Comparison of ENCODE assay signal across 1 cellular context in genomic region chr13:24161010-24161775, GRCh38.
A peak's percentile ranks its signal among the peaks of the same experiment; 100 is the strongest.
TF ChIP-seq lines count a peak whose summit lies in the region.

No MANE protein-coding gene starts in this region.

TF ChIP-seq in HepG2, 621 proteins besides CTCF, POLR2A, EP300 and RAD21 (continued from another document and continues in another):
- TF ChIP-seq, protein P1, sequence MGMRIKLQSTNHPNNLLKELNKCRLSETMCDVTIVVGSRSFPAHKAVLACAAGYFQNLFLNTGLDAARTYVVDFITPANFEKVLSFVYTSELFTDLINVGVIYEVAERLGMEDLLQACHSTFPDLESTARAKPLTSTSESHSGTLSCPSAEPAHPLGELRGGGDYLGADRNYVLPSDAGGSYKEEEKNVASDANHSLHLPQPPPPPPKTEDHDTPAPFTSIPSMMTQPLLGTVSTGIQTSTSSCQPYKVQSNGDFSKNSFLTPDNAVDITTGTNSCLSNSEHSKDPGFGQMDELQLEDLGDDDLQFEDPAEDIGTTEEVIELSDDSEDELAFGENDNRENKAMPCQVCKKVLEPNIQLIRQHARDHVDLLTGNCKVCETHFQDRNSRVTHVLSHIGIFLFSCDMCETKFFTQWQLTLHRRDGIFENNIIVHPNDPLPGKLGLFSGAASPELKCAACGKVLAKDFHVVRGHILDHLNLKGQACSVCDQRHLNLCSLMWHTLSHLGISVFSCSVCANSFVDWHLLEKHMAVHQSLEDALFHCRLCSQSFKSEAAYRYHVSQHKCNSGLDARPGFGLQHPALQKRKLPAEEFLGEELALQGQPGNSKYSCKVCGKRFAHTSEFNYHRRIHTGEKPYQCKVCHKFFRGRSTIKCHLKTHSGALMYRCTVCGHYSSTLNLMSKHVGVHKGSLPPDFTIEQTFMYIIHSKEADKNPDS (CRISPR knock-in tag; IDR thresholded peaks at IDR 0.05), result no peak
- TF ChIP-seq ZNF317 (CRISPR knock-in tag; IDR thresholded peaks at IDR 0.05) (peak; percentile 66; the same call in 1 of the 2 replicates), TRIM24 (CRISPR knock-in tag; IDR thresholded peaks at IDR 0.05) (no peak), TEAD3 (CRISPR knock-in tag; optimal IDR thresholded peaks at IDR 0.05; ENCODE audit: borderline replicate concordance) (no peak), ZNF780A (CRISPR knock-in tag; IDR thresholded peaks at IDR 0.05) (no peak), ZNF44 (CRISPR knock-in tag; IDR thresholded peaks at IDR 0.05) (no peak), CEBPB (IDR thresholded peaks at IDR 0.05; ENCODE audit: borderline replicate concordance, low read depth, low read length) (no peak), SP1 (IDR thresholded peaks at IDR 0.05) (no peak), SP1 (CRISPR knock-in tag; IDR thresholded peaks at IDR 0.05) (no peak), HNRNPUL1 (IDR thresholded peaks at IDR 0.05; ENCODE audit: low read depth, low read length) (no peak), HMG20B (CRISPR knock-in tag; conservative IDR thresholded peaks at IDR 0.05) (no peak), PITX1 (CRISPR knock-in tag; IDR thresholded peaks at IDR 0.05) (no peak), PHF5A (CRISPR knock-in tag; IDR thresholded peaks at IDR 0.05; ENCODE audit: low read depth, unreplicated experiment) (no peak), U2AF1 (optimal IDR thresholded peaks at IDR 0.05; ENCODE audit: low read depth, low read length) (no peak), ZNF230 (CRISPR knock-in tag; IDR thresholded peaks at IDR 0.05) (0 out of 2 replicates have a peak, but pooled peaks have one; percentile 67), ZNF781 (CRISPR knock-in tag; IDR thresholded peaks at IDR 0.05; ENCODE audit: borderline replicate concordance, not compliant biosample characterization) (no peak), ZNF891 (CRISPR knock-in tag; IDR thresholded peaks at IDR 0.05) (no peak), ZKSCAN8 (CRISPR knock-in tag; IDR thresholded peaks at IDR 0.05; ENCODE audit: borderline replicate concordance) (no peak), ZNF101 (CRISPR knock-in tag; IDR thresholded peaks at IDR 0.05; ENCODE audit: borderline replicate concordance, low read depth) (no peak), TP53 (CRISPR knock-in tag; conservative IDR thresholded peaks at IDR 0.05) (no peak), PRDM15 (CRISPR knock-in tag; IDR thresholded peaks at IDR 0.05) (0 out of 2 replicates have a peak, but pooled peaks have one; percentile 21), ZNF496 (CRISPR knock-in tag; IDR thresholded peaks at IDR 0.05; ENCODE audit: insufficient replicate concordance) (no peak), GABPA (IDR thresholded peaks at IDR 0.05; ENCODE audit: low read depth, low read length) (no peak), GABPA (CRISPR knock-in tag; IDR thresholded peaks at IDR 0.05; ENCODE audit: low read depth) (no peak), SALL2 (CRISPR knock-in tag; IDR thresholded peaks at IDR 0.05) (no peak), SMC3 (IDR thresholded peaks at IDR 0.05; ENCODE audit: low read length) (no peak), HNRNPH1 (optimal IDR thresholded peaks at IDR 0.05; ENCODE audit: low read depth, low read length) (no peak), PAWR (CRISPR knock-in tag; IDR thresholded peaks at IDR 0.05; ENCODE audit: borderline replicate concordance) (no peak), NFKBIZ (CRISPR knock-in tag; IDR thresholded peaks at IDR 0.05) (no peak), FOXC1 (CRISPR knock-in tag; IDR thresholded peaks at IDR 0.05; ENCODE audit: borderline replicate concordance) (no peak)
- TF ChIP-seq, protein P2, sequence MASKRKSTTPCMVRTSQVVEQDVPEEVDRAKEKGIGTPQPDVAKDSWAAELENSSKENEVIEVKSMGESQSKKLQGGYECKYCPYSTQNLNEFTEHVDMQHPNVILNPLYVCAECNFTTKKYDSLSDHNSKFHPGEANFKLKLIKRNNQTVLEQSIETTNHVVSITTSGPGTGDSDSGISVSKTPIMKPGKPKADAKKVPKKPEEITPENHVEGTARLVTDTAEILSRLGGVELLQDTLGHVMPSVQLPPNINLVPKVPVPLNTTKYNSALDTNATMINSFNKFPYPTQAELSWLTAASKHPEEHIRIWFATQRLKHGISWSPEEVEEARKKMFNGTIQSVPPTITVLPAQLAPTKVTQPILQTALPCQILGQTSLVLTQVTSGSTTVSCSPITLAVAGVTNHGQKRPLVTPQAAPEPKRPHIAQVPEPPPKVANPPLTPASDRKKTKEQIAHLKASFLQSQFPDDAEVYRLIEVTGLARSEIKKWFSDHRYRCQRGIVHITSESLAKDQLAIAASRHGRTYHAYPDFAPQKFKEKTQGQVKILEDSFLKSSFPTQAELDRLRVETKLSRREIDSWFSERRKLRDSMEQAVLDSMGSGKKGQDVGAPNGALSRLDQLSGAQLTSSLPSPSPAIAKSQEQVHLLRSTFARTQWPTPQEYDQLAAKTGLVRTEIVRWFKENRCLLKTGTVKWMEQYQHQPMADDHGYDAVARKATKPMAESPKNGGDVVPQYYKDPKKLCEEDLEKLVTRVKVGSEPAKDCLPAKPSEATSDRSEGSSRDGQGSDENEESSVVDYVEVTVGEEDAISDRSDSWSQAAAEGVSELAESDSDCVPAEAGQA (IDR thresholded peaks at IDR 0.05; ENCODE audit: low read depth), result no peak
- TF ChIP-seq, protein P2 (CRISPR knock-in tag; IDR thresholded peaks at IDR 0.05; ENCODE audit: borderline replicate concordance), result no peak
- TF ChIP-seq, protein P3, sequence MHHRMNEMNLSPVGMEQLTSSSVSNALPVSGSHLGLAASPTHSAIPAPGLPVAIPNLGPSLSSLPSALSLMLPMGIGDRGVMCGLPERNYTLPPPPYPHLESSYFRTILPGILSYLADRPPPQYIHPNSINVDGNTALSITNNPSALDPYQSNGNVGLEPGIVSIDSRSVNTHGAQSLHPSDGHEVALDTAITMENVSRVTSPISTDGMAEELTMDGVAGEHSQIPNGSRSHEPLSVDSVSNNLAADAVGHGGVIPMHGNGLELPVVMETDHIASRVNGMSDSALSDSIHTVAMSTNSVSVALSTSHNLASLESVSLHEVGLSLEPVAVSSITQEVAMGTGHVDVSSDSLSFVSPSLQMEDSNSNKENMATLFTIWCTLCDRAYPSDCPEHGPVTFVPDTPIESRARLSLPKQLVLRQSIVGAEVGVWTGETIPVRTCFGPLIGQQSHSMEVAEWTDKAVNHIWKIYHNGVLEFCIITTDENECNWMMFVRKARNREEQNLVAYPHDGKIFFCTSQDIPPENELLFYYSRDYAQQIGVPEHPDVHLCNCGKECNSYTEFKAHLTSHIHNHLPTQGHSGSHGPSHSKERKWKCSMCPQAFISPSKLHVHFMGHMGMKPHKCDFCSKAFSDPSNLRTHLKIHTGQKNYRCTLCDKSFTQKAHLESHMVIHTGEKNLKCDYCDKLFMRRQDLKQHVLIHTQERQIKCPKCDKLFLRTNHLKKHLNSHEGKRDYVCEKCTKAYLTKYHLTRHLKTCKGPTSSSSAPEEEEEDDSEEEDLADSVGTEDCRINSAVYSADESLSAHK (CRISPR knock-in tag; IDR thresholded peaks at IDR 0.05; ENCODE audit: borderline replicate concordance), result no peak
- TF ChIP-seq, protein P4, sequence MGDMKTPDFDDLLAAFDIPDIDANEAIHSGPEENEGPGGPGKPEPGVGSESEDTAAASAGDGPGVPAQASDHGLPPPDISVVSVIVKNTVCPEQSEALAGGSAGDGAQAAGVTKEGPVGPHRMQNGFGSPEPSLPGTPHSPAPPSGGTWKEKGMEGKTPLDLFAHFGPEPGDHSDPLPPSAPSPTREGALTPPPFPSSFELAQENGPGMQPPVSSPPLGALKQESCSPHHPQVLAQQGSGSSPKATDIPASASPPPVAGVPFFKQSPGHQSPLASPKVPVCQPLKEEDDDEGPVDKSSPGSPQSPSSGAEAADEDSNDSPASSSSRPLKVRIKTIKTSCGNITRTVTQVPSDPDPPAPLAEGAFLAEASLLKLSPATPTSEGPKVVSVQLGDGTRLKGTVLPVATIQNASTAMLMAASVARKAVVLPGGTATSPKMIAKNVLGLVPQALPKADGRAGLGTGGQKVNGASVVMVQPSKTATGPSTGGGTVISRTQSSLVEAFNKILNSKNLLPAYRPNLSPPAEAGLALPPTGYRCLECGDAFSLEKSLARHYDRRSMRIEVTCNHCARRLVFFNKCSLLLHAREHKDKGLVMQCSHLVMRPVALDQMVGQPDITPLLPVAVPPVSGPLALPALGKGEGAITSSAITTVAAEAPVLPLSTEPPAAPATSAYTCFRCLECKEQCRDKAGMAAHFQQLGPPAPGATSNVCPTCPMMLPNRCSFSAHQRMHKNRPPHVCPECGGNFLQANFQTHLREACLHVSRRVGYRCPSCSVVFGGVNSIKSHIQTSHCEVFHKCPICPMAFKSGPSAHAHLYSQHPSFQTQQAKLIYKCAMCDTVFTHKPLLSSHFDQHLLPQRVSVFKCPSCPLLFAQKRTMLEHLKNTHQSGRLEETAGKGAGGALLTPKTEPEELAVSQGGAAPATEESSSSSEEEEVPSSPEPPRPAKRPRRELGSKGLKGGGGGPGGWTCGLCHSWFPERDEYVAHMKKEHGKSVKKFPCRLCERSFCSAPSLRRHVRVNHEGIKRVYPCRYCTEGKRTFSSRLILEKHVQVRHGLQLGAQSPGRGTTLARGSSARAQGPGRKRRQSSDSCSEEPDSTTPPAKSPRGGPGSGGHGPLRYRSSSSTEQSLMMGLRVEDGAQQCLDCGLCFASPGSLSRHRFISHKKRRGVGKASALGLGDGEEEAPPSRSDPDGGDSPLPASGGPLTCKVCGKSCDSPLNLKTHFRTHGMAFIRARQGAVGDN (CRISPR knock-in tag; IDR thresholded peaks at IDR 0.05), result peak; percentile 82
- TF ChIP-seq, protein P5, sequence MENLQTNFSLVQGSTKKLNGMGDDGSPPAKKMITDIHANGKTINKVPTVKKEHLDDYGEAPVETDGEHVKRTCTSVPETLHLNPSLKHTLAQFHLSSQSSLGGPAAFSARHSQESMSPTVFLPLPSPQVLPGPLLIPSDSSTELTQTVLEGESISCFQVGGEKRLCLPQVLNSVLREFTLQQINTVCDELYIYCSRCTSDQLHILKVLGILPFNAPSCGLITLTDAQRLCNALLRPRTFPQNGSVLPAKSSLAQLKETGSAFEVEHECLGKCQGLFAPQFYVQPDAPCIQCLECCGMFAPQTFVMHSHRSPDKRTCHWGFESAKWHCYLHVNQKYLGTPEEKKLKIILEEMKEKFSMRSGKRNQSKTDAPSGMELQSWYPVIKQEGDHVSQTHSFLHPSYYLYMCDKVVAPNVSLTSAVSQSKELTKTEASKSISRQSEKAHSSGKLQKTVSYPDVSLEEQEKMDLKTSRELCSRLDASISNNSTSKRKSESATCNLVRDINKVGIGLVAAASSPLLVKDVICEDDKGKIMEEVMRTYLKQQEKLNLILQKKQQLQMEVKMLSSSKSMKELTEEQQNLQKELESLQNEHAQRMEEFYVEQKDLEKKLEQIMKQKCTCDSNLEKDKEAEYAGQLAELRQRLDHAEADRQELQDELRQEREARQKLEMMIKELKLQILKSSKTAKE (CRISPR knock-in tag; IDR thresholded peaks at IDR 0.05; ENCODE audit: borderline replicate concordance), result no peak
- TF ChIP-seq, protein P6, sequence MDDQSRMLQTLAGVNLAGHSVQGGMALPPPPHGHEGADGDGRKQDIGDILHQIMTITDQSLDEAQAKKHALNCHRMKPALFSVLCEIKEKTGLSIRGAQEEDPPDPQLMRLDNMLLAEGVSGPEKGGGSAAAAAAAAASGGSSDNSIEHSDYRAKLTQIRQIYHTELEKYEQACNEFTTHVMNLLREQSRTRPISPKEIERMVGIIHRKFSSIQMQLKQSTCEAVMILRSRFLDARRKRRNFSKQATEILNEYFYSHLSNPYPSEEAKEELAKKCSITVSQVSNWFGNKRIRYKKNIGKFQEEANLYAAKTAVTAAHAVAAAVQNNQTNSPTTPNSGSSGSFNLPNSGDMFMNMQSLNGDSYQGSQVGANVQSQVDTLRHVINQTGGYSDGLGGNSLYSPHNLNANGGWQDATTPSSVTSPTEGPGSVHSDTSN (CRISPR knock-in tag; IDR thresholded peaks at IDR 0.05; ENCODE audit: borderline replicate concordance), result no peak
